ENCODE assay signal across 26 cellular contexts in the genomic region with DNA sequence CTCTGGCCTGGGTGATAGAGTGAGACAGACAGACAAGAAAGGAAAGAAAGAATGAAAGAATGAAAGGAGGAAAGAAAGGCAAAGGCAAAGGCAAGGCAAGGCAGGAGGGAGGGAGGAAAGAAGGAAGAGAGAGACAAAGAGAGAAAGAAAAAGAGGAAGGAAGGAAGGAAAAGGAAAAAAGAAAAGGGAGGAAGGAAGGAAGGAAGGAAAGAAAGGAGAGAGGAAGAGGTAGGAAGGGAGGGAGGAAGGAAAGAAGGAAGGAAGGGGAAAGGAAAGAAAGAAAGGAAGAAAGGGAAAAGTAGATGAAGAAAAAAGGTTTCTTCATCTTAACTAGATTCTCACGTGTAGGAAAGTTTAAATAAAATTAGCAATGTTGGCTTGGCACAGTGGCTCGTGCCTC.
"Had no signal": no experiment of that assay in that cellular context is flagged by ENCODE, and none has a peak within 500 bp of the region (broad histone marks: within the 10 kb centered on the region; RNA-seq: fewer than 3 reads in every experiment).

No MANE protein-coding gene starts in this region.

- H2AFZ ChIP-seq: parathyroid adenoma had no signal

- H3K36me3 ChIP-seq: colonic mucosa, esophagus muscularis mucosa, suprapubic skin, transverse colon, uterus had no signal

- ATAC-seq: naive thymus-derived CD8-positive, alpha-beta T cell; sciatic nerve; stimulated activated naive CD8-positive, alpha-beta T cell treated with anti-CD3 and anti-CD28 coated beads, Interleukin-15, amount 100 ng/mL, for 72 hours; upper lobe of right lung had no signal

- H3K27me3 Mint-ChIP-seq: dendritic cell treated with granulocyte-macrophage colony-stimulating factor and Interleukin-4, amounts not matched to agents 40 ng/mL and 50 ng/mL, for 4 days; naive thymus-derived CD8-positive, alpha-beta T cell; stimulated activated naive CD8-positive, alpha-beta T cell treated with anti-CD3 and anti-CD28 coated beads, Interleukin-15, amount 100 ng/mL, for 72 hours had no signal

- H3K9me3 ChIP-seq: colonic mucosa, esophagus muscularis mucosa, suprapubic skin, transverse colon, upper lobe of right lung, uterus had no signal

- H3K4me1 ChIP-seq: colonic mucosa, parathyroid adenoma, upper lobe of right lung, uterus had no signal

- H3K4me3 ChIP-seq: colonic mucosa, esophagus muscularis mucosa, lung, suprapubic skin, transverse colon, upper lobe of right lung, uterus had no signal

- H3K9ac ChIP-seq: parathyroid adenoma had no signal

- H3K27ac ChIP-seq: colonic mucosa, esophagus muscularis mucosa, parathyroid adenoma, suprapubic skin, transverse colon, upper lobe of right lung, uterus had no signal

- H3K4me3 Mint-ChIP-seq: dendritic cell treated with granulocyte-macrophage colony-stimulating factor and Interleukin-4, amounts not matched to agents 40 ng/mL and 50 ng/mL, for 4 days; endodermal cell; immature natural killer cell; naive thymus-derived CD8-positive, alpha-beta T cell; nephron progenitor cell; stimulated activated naive CD8-positive, alpha-beta T cell treated with anti-CD3 and anti-CD28 coated beads, Interleukin-15, amount 100 ng/mL, for 72 hours had no signal

- H3K4me1 Mint-ChIP-seq: stimulated activated naive CD8-positive, alpha-beta T cell treated with anti-CD3 and anti-CD28 coated beads, Interleukin-15, amount 100 ng/mL, for 72 hours had no signal

- H3K9me3 Mint-ChIP-seq: dendritic cell treated with granulocyte-macrophage colony-stimulating factor and Interleukin-4, amounts not matched to agents 40 ng/mL and 50 ng/mL, for 4 days; endodermal cell; immature natural killer cell; naive thymus-derived CD8-positive, alpha-beta T cell; stimulated activated naive CD8-positive, alpha-beta T cell treated with anti-CD3 and anti-CD28 coated beads, Interleukin-15, amount 100 ng/mL, for 72 hours had no signal

- H3K36me3 Mint-ChIP-seq: immature natural killer cell had no signal

- H3K79me2 ChIP-seq: parathyroid adenoma had no signal

- H3K27me3 ChIP-seq: colonic mucosa, esophagus muscularis mucosa, suprapubic skin, transverse colon, upper lobe of right lung, uterus had no signal

- DNase-seq: central memory CD4-positive, alpha-beta T cell; colonic mucosa; effector CD8-positive, alpha-beta T cell; endodermal cell; hypothalamus; immature natural killer cell; islet precursor cell; kidney glomerular epithelial cell; mesendoderm; midbrain; naive thymus-derived CD8-positive, alpha-beta T cell; nephron progenitor cell; occipital lobe; stimulated activated CD4-positive, alpha-beta T cell treated with anti-CD3 and anti-CD28 coated beads, Interleukin-2, amount 100 ng/mL, for 48 hours; stimulated activated naive CD4-positive, alpha-beta T cell; stimulated activated naive CD8-positive, alpha-beta T cell treated with anti-CD3 and anti-CD28 coated beads, Interleukin-15, amount 100 ng/mL, for 72 hours; transverse colon; upper lobe of right lung; uterus had no signal

- H3K27ac Mint-ChIP-seq: dendritic cell treated with granulocyte-macrophage colony-stimulating factor and Interleukin-4, amounts not matched to agents 40 ng/mL and 50 ng/mL, for 4 days; endodermal cell; immature natural killer cell; naive thymus-derived CD8-positive, alpha-beta T cell; nephron progenitor cell; progenitor cell of endocrine pancreas had no signal
